ENCODE assay signal across 18 cellular contexts in genomic region chr17:55383771-55384679, GRCh38. TPM values are rescaled to one million over a fixed set of nuclear protein-coding genes. Genes with fewer than 3 reads are reported as not detected.
DNase-seq lines count a peak whose midpoint lies in the region; ATAC-seq and TF ChIP-seq lines count a peak whose summit lies in the region.
"Had no signal": no experiment of that assay in that cellular context is flagged by ENCODE, and none has a peak within 500 bp of the region (broad histone marks: within the 10 kb centered on the region; RNA-seq: fewer than 3 reads in every experiment).

No MANE protein-coding gene starts in this region.

- no peak for TF ChIP-seq CTCF in retinal pigment epithelial cell (conservative IDR thresholded peaks at IDR 0.05; ENCODE audit: low read depth, low read length)

- DNase-seq in ELF-1 (ENCODE audit: low read depth, low spot score) (peak; percentile 34), SK-N-DZ (ENCODE audit: low spot score) (peak; percentile 95), erythroblast (lab: John Stamatoyannopoulos, UW) (peak; percentile 72 to 85), retinal pigment epithelial cell (ENCODE audit: low read depth) (peak; percentile 7)
- DNase-seq in effector CD4-positive, alpha-beta T cell: no peak
- DNase-seq: CD4-positive, alpha-beta memory T cell; DMS153; GF-D8; NCI-H1105 treated with DMSO at 0.1 percent for 48 hours; NCI-H1694 treated with DMSO at 0.1 percent for 48 hours; NCI-H524; PC-3; RPMI8226 had no signal

- no peak for ATAC-seq in HG03432 (IDR thresholded peaks at IDR 0.05; ENCODE audit: unreplicated experiment)
- no peak for ATAC-seq in GM18520 (IDR thresholded peaks at IDR 0.05; ENCODE audit: unreplicated experiment)
- ATAC-seq: PC-3 had no signal

- H3K4me3 ChIP-seq in retinal pigment epithelial cell (ENCODE audit: low read length): no peak overlapping the region
- H3K4me3 ChIP-seq: BLaER1, GM23248, HAP-1 had no signal

- TF ChIP-seq POLR2A in erythroblast (IDR thresholded peaks at IDR 0.05; ENCODE audit: low read length): no peak

RNA-seq across cellular contexts. Expression of gene MMD, which starts 37.6 kb away (rescaled TPM):
- polyA plus RNA-seq in SK-N-DZ (2014; cell fraction: cytosol; rRNA removed): 170 and 172 TPM in 2 replicates
- polyA plus RNA-seq in SK-N-DZ (2014; cell fraction: nucleus; rRNA removed): 97.1 and 130 TPM in 2 replicates
